ENCODE assay signal across 8 cellular contexts in genomic region chr16:66934138-66934838, GRCh38. TPM values are rescaled to one million over a fixed set of nuclear protein-coding genes. Genes with fewer than 3 reads are reported as not detected.
A peak's percentile ranks its signal among the peaks of the same experiment; 100 is the strongest.
DNase-seq lines count a peak whose midpoint lies in the region; ATAC-seq and TF ChIP-seq lines count a peak whose summit lies in the region.

CIAO2B (minus strand) TSS chr16:66934402; CDS start chr16:66934364, 38 bp downstream.

- no peaks in the 10 kb centered on the region for H3K9me3 Mint-ChIP-seq in Calu3 (ENCODE audit: low read depth, unreplicated experiment)

- no peaks in the 10 kb centered on the region for H3K27me3 Mint-ChIP-seq in Calu3 (ENCODE audit: unreplicated experiment)

- H3K4me1 ChIP-seq in Panc1 (ENCODE audit: control insufficient read depth, insufficient read depth, low read length) (peaks cover 3% of the 10 kb centered on the region), muscle layer of duodenum (ENCODE audit: control insufficient read depth in 1 of 2, insufficient read depth in 2 of 2, low read length in 2 of 2) (peaks cover 8 to 38% of the 10 kb centered on the region in 2 donors)

- H3K27ac ChIP-seq in Panc1 (ENCODE audit: low read length) (peak within 1 kb of the TSS; percentile 88), muscle layer of duodenum (ENCODE audit: low read length) (peak within 1 kb of the TSS; percentile 85)

- BruUV-seq in Calu3 (replicated peaks; lab: Mats Ljungman, UMichigan) (no TSS peak), Panc1 (replicated peaks; lab: Mats Ljungman, UMichigan) (TSS peak; percentile 84)

- ATAC-seq in GM21515 (IDR thresholded peaks at IDR 0.05; ENCODE audit: unreplicated experiment) = peak; percentile 59
- peak; percentile 90 for ATAC-seq in Panc1
- peak; percentile 74 for ATAC-seq in esophagus mucosa

- DNase-seq in Calu3 (peak; percentile 94), HuH-7 (ENCODE audit: low spot score) (peak; percentile 92), Panc1 (ENCODE audit: low read depth, low spot score) (no peak)
- peak; percentile 94 for DNase-seq in activated T-cell treated with anti-CD3 and anti-CD28 coated beads, Interleukin-2, amount 50 U/mL, for 48 hours
- DNase-seq in stimulated activated CD8-positive, alpha-beta memory T cell treated with anti-CD3 and anti-CD28 coated beads, Interleukin-7, amount 100 ng/mL, for 24 hours (ENCODE audit: low read depth) = peak; percentile 81

- POLR2A ChIA-PET in Panc1 (lab: Charles Lee) = no interaction called here

- H3K27me3 ChIP-seq in Panc1 (ENCODE audit: control insufficient read depth, insufficient read depth, low read length) (no peaks in the 10 kb centered on the region), muscle layer of duodenum (ENCODE audit: low read depth, low read length) (no peaks in the 10 kb centered on the region)

- H3K4me1 Mint-ChIP-seq in Calu3 (ENCODE audit: low read depth, unreplicated experiment) = peaks cover 54% of the 10 kb centered on the region

- intact Hi-C loops in Calu3 (cut with micrococcal nuclease; ENCODE audit: unreplicated experiment) (no loop called here), Panc1 (cut with micrococcal nuclease; ENCODE audit: unreplicated experiment) (no loop called here)

- H3K27ac Mint-ChIP-seq in Calu3 (ENCODE audit: unreplicated experiment) = peak within 1 kb of the TSS; percentile 74

- peak within 1 kb of the TSS; percentile 92 for H3K4me3 Mint-ChIP-seq in Calu3 (ENCODE audit: low read depth, unreplicated experiment)

- H3K36me3 ChIP-seq in Panc1 (ENCODE audit: control insufficient read depth, insufficient read depth, low read length) (peaks cover 8% of the 10 kb centered on the region; the same call in 1 of the 2 replicates), muscle layer of duodenum (ENCODE audit: control insufficient read depth in 1 of 2, insufficient read depth in 2 of 2, low read length in 2 of 2) (peaks cover 9 to 26% of the 10 kb centered on the region in 2 donors)

- TF ChIP-seq CTCF in Calu3 (IDR thresholded peaks at IDR 0.05; ENCODE audit: unreplicated experiment) (no peak), Panc1 (IDR thresholded peaks at IDR 0.05) (no peak)

- peaks cover 52% of the 10 kb centered on the region for H3K36me3 Mint-ChIP-seq in Calu3 (ENCODE audit: insufficient read depth, unreplicated experiment)

- in situ Hi-C loops in Panc1 (cut with HindIII; ENCODE audit: low pct_unique_long_range_greater_than_20kb, low sequenced_read_pairs) = no loop called here

- peak within 1 kb of the TSS; percentile 83 to 95 for H3K4me3 ChIP-seq in Panc1 (ENCODE audit: low read depth in 2 of 2, low read length in 2 of 2)
- peak within 1 kb of the TSS; percentile 90 to 95 for H3K4me3 ChIP-seq in muscle layer of duodenum (ENCODE audit: low read depth in 1 of 2, low read length in 2 of 2)

- no peaks in the 10 kb centered on the region for H3K9me3 ChIP-seq in Panc1 (ENCODE audit: control insufficient read depth, insufficient read depth, low read depth, low read length)
- no peaks in the 10 kb centered on the region for H3K9me3 ChIP-seq in muscle layer of duodenum (ENCODE audit: control insufficient read depth in 1 of 2, low read length in 2 of 2)

- CTCF ChIA-PET in Calu3 (lab: Charles Lee) = no interaction called here
- CTCF ChIA-PET in Panc1 (lab: Charles Lee) = no interaction called here

RNA-seq across cellular contexts. Expression of gene CIAO2B, which starts in this region (rescaled TPM):
- 121 and 126 TPM in 2 replicates for total RNA-seq in Calu3 (2022)
- 96.6 TPM for total RNA-seq in Panc1 (2021; ENCODE audit: unreplicated experiment)
- polyA plus RNA-seq in Panc1 (2012; ENCODE audit: insufficient read length) = 216 TPM
- total RNA-seq in esophagus mucosa = 125 TPM
